Comparison of ENCODE assay signal across 1 cellular context in the genomic region with DNA sequence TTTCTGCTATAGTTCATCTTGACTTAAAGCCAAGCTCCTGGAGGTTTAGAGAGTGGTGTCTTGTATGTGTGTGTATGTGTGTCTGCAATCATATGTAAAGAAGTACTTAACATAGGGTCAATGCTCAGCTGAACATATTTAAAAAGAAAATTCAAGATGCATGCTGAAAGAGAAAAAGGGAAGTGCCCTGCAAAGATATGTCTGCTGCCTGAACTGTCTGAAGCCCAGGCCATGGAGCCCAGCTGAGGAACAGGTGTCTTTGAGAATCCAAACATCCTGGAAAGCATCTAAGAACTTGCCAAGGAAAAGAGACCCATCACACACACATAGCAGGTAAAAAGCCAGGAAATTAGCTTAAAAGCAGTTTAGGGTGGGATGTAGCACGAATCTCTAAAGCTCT.
TF ChIP-seq lines count a peak whose summit lies in the region.

No MANE protein-coding gene starts in this region.

TF ChIP-seq in GM12878, 131 proteins besides CTCF, POLR2A, EP300 and RAD21:
- TF ChIP-seq WRNIP1 (IDR thresholded peaks at IDR 0.05; ENCODE audit: borderline replicate concordance, low read depth, low read length) (no peak), SPI1 (IDR thresholded peaks at IDR 0.05; ENCODE audit: borderline replicate concordance, insufficient read depth, low read depth, low read length) (peak; percentile 39; the same call in 1 of the 2 replicates), RELA (IDR thresholded peaks at IDR 0.05; ENCODE audit: borderline replicate concordance, partially characterized antibody) (no peak), YBX1 (IDR thresholded peaks at IDR 0.05) (no peak)
TF ChIP-seq in GM12878: peak in this region for 1.
